8 cellular contexts compared by ENCODE assay signal in the genomic region with DNA sequence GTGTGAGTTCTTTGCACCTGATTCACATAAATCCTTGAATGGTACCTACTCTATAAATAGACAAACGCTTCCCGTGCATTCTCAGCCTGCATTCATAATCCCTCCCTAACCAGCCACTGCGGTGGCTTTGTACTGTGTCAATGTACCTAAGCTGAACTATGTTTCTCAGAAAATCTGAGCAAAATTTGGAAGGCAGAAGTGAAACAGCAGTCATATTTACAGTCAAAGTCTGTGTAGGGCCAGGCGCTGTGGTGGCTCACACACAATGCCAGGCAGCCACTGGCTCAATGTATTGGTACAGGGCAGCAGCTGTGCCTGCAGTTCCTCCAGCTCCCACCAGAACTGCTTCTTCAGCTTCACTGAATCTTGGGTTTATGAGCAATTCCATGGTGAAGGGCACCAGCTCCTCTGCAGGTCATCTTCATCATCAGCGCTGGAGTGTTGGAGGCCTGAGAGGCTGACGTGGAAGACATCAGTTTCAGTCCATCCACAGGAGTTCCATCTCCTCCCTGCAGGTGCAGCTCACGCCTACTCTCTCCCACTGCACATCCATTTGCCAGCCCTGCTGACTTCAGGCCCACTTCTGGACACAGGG. TPM values are rescaled to one million over a fixed set of nuclear protein-coding genes. Genes with fewer than 3 reads are reported as not detected.
DNase-seq lines count a peak whose midpoint lies in the region; ATAC-seq and TF ChIP-seq lines count a peak whose summit lies in the region.

No MANE protein-coding gene starts in this region.

- peak; percentile 57 for DNase-seq in activated CD4-positive, alpha-beta T cell treated with anti-CD3 and anti-CD28 coated beads, Interleukin-2, amount 10 ng/mL, durations not matched to agents 7 days and 5 days
- DNase-seq in left lung (no peak), NCI-H187 (lab: John Stamatoyannopoulos, UW) (no peak), cerebellum (ENCODE audit: low spot score) (no peak), ureter (ENCODE audit: low spot score) (no peak)

- no peaks in the 10 kb centered on the region for H3K27me3 ChIP-seq in left lung

- H3K9me3 Mint-ChIP-seq in activated CD4-positive, alpha-beta T cell treated with anti-CD3 and anti-CD28 coated beads, Interleukin-2, amount 10 ng/mL, durations not matched to agents 7 days and 5 days = peaks cover 21% of the 10 kb centered on the region

- H3K4me3 ChIP-seq in GM12875 (ENCODE audit: low read depth, low read length) = peak overlapping the region; percentile 24
- H3K4me3 ChIP-seq in left lung = no peak overlapping the region

- H3K36me3 Mint-ChIP-seq in activated CD4-positive, alpha-beta T cell treated with anti-CD3 and anti-CD28 coated beads, Interleukin-2, amount 10 ng/mL, durations not matched to agents 7 days and 5 days (ENCODE audit: low read depth) = peaks cover 18% of the 10 kb centered on the region

- H3K36me3 ChIP-seq in left lung = no peaks in the 10 kb centered on the region

- peak; percentile 96 for ATAC-seq in GM21367 (IDR thresholded peaks at IDR 0.05; ENCODE audit: unreplicated experiment)
- ATAC-seq in HG03457 (IDR thresholded peaks at IDR 0.05; ENCODE audit: unreplicated experiment) = peak; percentile 98
- peak; percentile 57 for ATAC-seq in left lung

- POLR2A ChIA-PET in activated CD4-positive, alpha-beta T cell treated with anti-CD3 and anti-CD28 coated beads, Interleukin-2, amount 10 ng/mL, durations not matched to agents 7 days and 5 days (lab: Charles Lee) = interaction anchor here (0.8 to 1.4 kb wide), 2 partner anchors 32 to 89 kb away, joined by 3 to 5 read pairs; a partner anchor contains a TSS

- CTCF ChIA-PET in activated CD4-positive, alpha-beta T cell treated with anti-CD3 and anti-CD28 coated beads, Interleukin-2, amount 10 ng/mL, durations not matched to agents 7 days and 5 days (lab: Charles Lee) = interaction anchor here (0.6 to 6.1 kb wide), 18 partner anchors 8 to 240 kb away, joined by 3 to 43 read pairs (median 3); a partner anchor contains a TSS

- H3K27me3 Mint-ChIP-seq in activated CD4-positive, alpha-beta T cell treated with anti-CD3 and anti-CD28 coated beads, Interleukin-2, amount 10 ng/mL, durations not matched to agents 7 days and 5 days = no peaks in the 10 kb centered on the region

- intact Hi-C loops in left lung (cut with DNase I) = no loop called here

- peaks cover 42% of the 10 kb centered on the region for H3K4me1 Mint-ChIP-seq in activated CD4-positive, alpha-beta T cell treated with anti-CD3 and anti-CD28 coated beads, Interleukin-2, amount 10 ng/mL, durations not matched to agents 7 days and 5 days

- H3K9me3 ChIP-seq in left lung = no peaks in the 10 kb centered on the region

- H3K27ac ChIP-seq in left lung = no peak overlapping the region

- TF ChIP-seq CTCF in GM12875 (IDR thresholded peaks at IDR 0.05; ENCODE audit: borderline replicate concordance, insufficient read depth, low read depth, low read length) = peak; percentile 58; the same call in 1 of the 2 replicates
- peak in 1 of 2 donors; percentile 28 for TF ChIP-seq CTCF in left lung (IDR thresholded peaks at IDR 0.05)

- peaks cover 0 to 31% of the 10 kb centered on the region in 2 donors for H3K4me1 ChIP-seq in left lung

- peak overlapping the region; percentile 2 for H3K4me3 Mint-ChIP-seq in activated CD4-positive, alpha-beta T cell treated with anti-CD3 and anti-CD28 coated beads, Interleukin-2, amount 10 ng/mL, durations not matched to agents 7 days and 5 days

- H3K27ac Mint-ChIP-seq in activated CD4-positive, alpha-beta T cell treated with anti-CD3 and anti-CD28 coated beads, Interleukin-2, amount 10 ng/mL, durations not matched to agents 7 days and 5 days = peak overlapping the region; percentile 20

RNA-seq across cellular contexts. Expression of a gene that starts 32.3 kb away (rescaled TPM):
- total RNA-seq in activated CD4-positive, alpha-beta T cell treated with anti-CD3 and anti-CD28 coated beads, Interleukin-2, amount 10 ng/mL, durations not matched to agents 7 days and 5 days = 10 to 100 TPM; 82.1 to 84.3 TPM
- 10 to 100 TPM; 32.8 to 50.2 TPM for total RNA-seq in left lung
- total RNA-seq in cerebellum = 12.7 TPM
- total RNA-seq in ureter = 74.9 TPM
